Comparison of ENCODE assay signal across 8 cellular contexts in genomic region chr1:71080178-71080781, GRCh38. TPM values are rescaled to one million over a fixed set of nuclear protein-coding genes. Genes with fewer than 3 reads are reported as not detected.
A peak's percentile ranks its signal among the peaks of the same experiment; 100 is the strongest.
DNase-seq lines count a peak whose midpoint lies in the region; ATAC-seq, FAIRE-seq and TF ChIP-seq lines count a peak whose summit lies in the region.

No MANE protein-coding gene starts in this region.

- FAIRE-seq in pancreas (lab: Jason Lieb, UNC): no peak

- H3K27me3 ChIP-seq in foreskin keratinocyte (no peaks in the 10 kb centered on the region), pancreas (no peaks in the 10 kb centered on the region)

- H3K4me1 ChIP-seq in foreskin keratinocyte: no peaks in the 10 kb centered on the region
- peaks cover 0 to 28% (median 20%) of the 10 kb centered on the region in 3 donors for H3K4me1 ChIP-seq in pancreas

- DNase-seq in COLO668 (lab: John Stamatoyannopoulos, UW; ENCODE audit: unreplicated experiment) (peak; percentile 62), HuH-7 (ENCODE audit: low spot score) (peak; percentile 6), foreskin keratinocyte (no peak), pancreas (peak in 2 of 6 donors; percentile 12 to 35), GM13976 (ENCODE audit: low spot score) (no peak)
- no peak for DNase-seq in activated CD4-positive, alpha-beta T cell treated with anti-CD3 and anti-CD28 coated beads, Interleukin-2, amount 10 ng/mL, durations not matched to agents 7 days and 5 days

- H3K27ac Mint-ChIP-seq in activated CD4-positive, alpha-beta T cell treated with anti-CD3 and anti-CD28 coated beads, Interleukin-2, amount 10 ng/mL, durations not matched to agents 7 days and 5 days: peak overlapping the region; percentile 99

- in situ Hi-C loops in GM13976 (cut with MboI; ENCODE audit: low sequenced_read_pairs, unreplicated experiment): no loop called here

- intact Hi-C loops in pancreas (cut with DNase I): no loop called here

- no peaks in the 10 kb centered on the region for H3K9me3 Mint-ChIP-seq in activated CD4-positive, alpha-beta T cell treated with anti-CD3 and anti-CD28 coated beads, Interleukin-2, amount 10 ng/mL, durations not matched to agents 7 days and 5 days

- WGBS in pancreas, 2 donors: 0% methylated on average over 20 of the region's 20 CpGs

- POLR2A ChIA-PET in activated CD4-positive, alpha-beta T cell treated with anti-CD3 and anti-CD28 coated beads, Interleukin-2, amount 10 ng/mL, durations not matched to agents 7 days and 5 days (lab: Charles Lee): interaction anchor here (0.9 kb wide), 1 partner anchor 17 kb away, joined by 3 read pairs; no protein-coding TSS in a partner anchor

- H3K27ac ChIP-seq in foreskin keratinocyte: peak overlapping the region; percentile 99
- peak overlapping the region; percentile 85 to 96 (median 93) for H3K27ac ChIP-seq in pancreas

- peaks cover 3 to 16% (median 13%) of the 10 kb centered on the region in 3 donors for H3K36me3 ChIP-seq in pancreas

- peak overlapping the region; percentile 99 for H3K4me3 Mint-ChIP-seq in activated CD4-positive, alpha-beta T cell treated with anti-CD3 and anti-CD28 coated beads, Interleukin-2, amount 10 ng/mL, durations not matched to agents 7 days and 5 days

- peaks cover 29% of the 10 kb centered on the region for H3K36me3 Mint-ChIP-seq in activated CD4-positive, alpha-beta T cell treated with anti-CD3 and anti-CD28 coated beads, Interleukin-2, amount 10 ng/mL, durations not matched to agents 7 days and 5 days (ENCODE audit: low read depth)

- peaks cover 8% of the 10 kb centered on the region for H3K27me3 Mint-ChIP-seq in activated CD4-positive, alpha-beta T cell treated with anti-CD3 and anti-CD28 coated beads, Interleukin-2, amount 10 ng/mL, durations not matched to agents 7 days and 5 days

- TF ChIP-seq CTCF in foreskin keratinocyte (conservative IDR thresholded peaks at IDR 0.05) (no peak), pancreas (IDR thresholded peaks at IDR 0.05) (no peak), GM13976 (IDR thresholded peaks at IDR 0.05; ENCODE audit: borderline replicate concordance, control extremely low read depth, extremely low read depth, insufficient read depth, missing control alignments) (no peak)

- peaks cover 35% of the 10 kb centered on the region for H3K4me1 Mint-ChIP-seq in activated CD4-positive, alpha-beta T cell treated with anti-CD3 and anti-CD28 coated beads, Interleukin-2, amount 10 ng/mL, durations not matched to agents 7 days and 5 days

- peak; percentile 14 for ATAC-seq in GM19043 (IDR thresholded peaks at IDR 0.05; ENCODE audit: low read depth, unreplicated experiment)
- peak; percentile 58 for ATAC-seq in foreskin keratinocyte
- ATAC-seq in pancreas: peak; percentile 61 to 67 (median 66)
- no peak for ATAC-seq in HG03135 (IDR thresholded peaks at IDR 0.05; ENCODE audit: unreplicated experiment)

- no peaks in the 10 kb centered on the region for H3K9me3 ChIP-seq in pancreas

- H3K4me3 ChIP-seq in pancreas: peak overlapping the region; percentile 58 to 92 (median 72)

- CTCF ChIA-PET in activated CD4-positive, alpha-beta T cell treated with anti-CD3 and anti-CD28 coated beads, Interleukin-2, amount 10 ng/mL, durations not matched to agents 7 days and 5 days (lab: Charles Lee): interaction anchor here (0.8 to 1.3 kb wide), 7 partner anchors 9 to 874 kb away, joined by 3 to 4 read pairs (median 3); no protein-coding TSS in a partner anchor

RNA-seq across cellular contexts. Expression of gene ZRANB2, which starts 0.6 kb away (rescaled TPM):
- 100 to 1,000 TPM; 110 to 127 TPM for total RNA-seq in activated CD4-positive, alpha-beta T cell treated with anti-CD3 and anti-CD28 coated beads, Interleukin-2, amount 10 ng/mL, durations not matched to agents 7 days and 5 days
- total RNA-seq in foreskin keratinocyte (36.6 and 38.3 TPM in 2 replicates), pancreas (10 to 100 TPM; 22.0 to 45.0 (median 31.5) TPM)
- polyA plus RNA-seq in foreskin keratinocyte (20.8 and 23.4 TPM in 2 replicates), pancreas (10 to 100 TPM; 31.2 to 62.9 TPM)

RNA-seq across cellular contexts. Expression of gene PTGER3, which starts 32.7 kb away (rescaled TPM):
- total RNA-seq in activated CD4-positive, alpha-beta T cell treated with anti-CD3 and anti-CD28 coated beads, Interleukin-2, amount 10 ng/mL, durations not matched to agents 7 days and 5 days: under 1 TPM; 0.12 to 0.15 TPM
- not detected in 2 replicates for total RNA-seq in foreskin keratinocyte
- polyA plus RNA-seq in foreskin keratinocyte: not detected in 2 replicates
- total RNA-seq in pancreas: 1 to 10 TPM; 4.1 to 7.7 (median 6.2) TPM
- polyA plus RNA-seq in pancreas: 1 to 10 TPM; 3.2 to 4.4 TPM

Comparison
In these comparisons a context has a peak if more than half of its experiments do, and no peak if none do; other contexts are left out.
1. DNase-seq: peak in COLO668 (single experiment) and HuH-7 (single experiment); none in activated CD4-positive, alpha-beta T cell treated with anti-CD3 and anti-CD28 coated beads, Interleukin-2, amount 10 ng/mL, durations not matched to agents 7 days and 5 days (single experiment), foreskin keratinocyte (0 of 2) and GM13976 (single experiment).